Comparison of ENCODE assay signal across 13 cellular contexts in the genomic region with DNA sequence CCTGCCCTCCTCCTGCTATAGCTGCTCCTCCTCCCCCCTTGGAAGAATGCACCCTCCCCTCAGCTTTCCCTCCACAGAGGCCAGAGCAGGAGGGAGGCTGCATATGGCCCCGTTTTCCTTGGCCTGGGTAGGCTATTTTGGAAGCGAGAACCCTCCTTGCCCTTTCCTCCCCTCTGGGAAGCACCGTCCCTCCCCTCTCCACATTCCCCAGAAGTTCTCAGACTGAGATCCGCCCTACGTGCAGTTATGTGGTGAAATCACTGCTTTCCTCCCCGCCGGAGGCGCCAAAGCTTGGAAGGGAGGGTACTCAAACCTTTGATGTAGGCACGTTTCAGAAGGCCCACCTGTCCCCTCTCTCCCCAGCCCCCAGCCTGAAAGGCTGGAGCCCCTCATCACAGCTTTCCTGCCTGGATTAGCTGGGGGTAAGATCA. TPM values are rescaled to one million over a fixed set of nuclear protein-coding genes. Genes with fewer than 3 reads are reported as not detected.
DNase-seq lines count a peak whose midpoint lies in the region; ATAC-seq and TF ChIP-seq lines count a peak whose summit lies in the region.
"Had no signal": no experiment of that assay in that cellular context is flagged by ENCODE, and none has a peak within 500 bp of the region (broad histone marks: within the 10 kb centered on the region; RNA-seq: fewer than 3 reads in every experiment).

No MANE protein-coding gene starts in this region.

- H3K27ac ChIP-seq in left ventricle myocardium inferior (replicated peaks) = peak overlapping the region; percentile 69
- no peak overlapping the region for H3K27ac ChIP-seq in prostate gland
- H3K27ac ChIP-seq: A549 had no signal

- TF ChIP-seq CTCF in WTC11 (IDR thresholded peaks at IDR 0.05) = no peak
- TF ChIP-seq CTCF in left ventricle myocardium inferior (IDR thresholded peaks at IDR 0.05; ENCODE audit: borderline replicate concordance) = no peak
- no peak for TF ChIP-seq CTCF in prostate gland (IDR thresholded peaks at IDR 0.05)

- TF ChIP-seq POLR2A in prostate gland (IDR thresholded peaks at IDR 0.05) = no peak

- H3K9me3 ChIP-seq in left ventricle myocardium inferior (replicated peaks) (no peaks in the 10 kb centered on the region), prostate gland (no peaks in the 10 kb centered on the region)
- H3K9me3 ChIP-seq: A549 had no signal

- H3K4me1 ChIP-seq in left ventricle myocardium inferior (peaks cover 13% of the 10 kb centered on the region), prostate gland (replicated peaks) (no peaks in the 10 kb centered on the region)
- H3K4me1 ChIP-seq: A549 had no signal

- H3K4me3 Mint-ChIP-seq in WTC11 = no peak overlapping the region; the same call in 1 of the 2 replicates
- no peak overlapping the region for H3K4me3 Mint-ChIP-seq in T-helper 2 cell treated with Interferon-gamma antibody and Interleukin-4, amounts not matched to agents 5 μg/mL and 100 μg/mL, for 36 hours
- H3K4me3 Mint-ChIP-seq: stimulated activated naive CD8-positive, alpha-beta T cell treated with anti-CD3 and anti-CD28 coated beads, Interleukin-15, amount 100 ng/mL, for 72 hours had no signal

- CTCF ChIA-PET in WTC11 (lab: Charles Lee) = interaction anchor here (1.0 to 1.8 kb wide), 5 partner anchors 18 to 75 kb away, joined by 3 to 7 read pairs (median 5); no protein-coding TSS in a partner anchor

- 43% methylated on average over 9 of the region's 9 CpGs for WGBS in prostate gland

- no peaks in the 10 kb centered on the region for H3K9me3 Mint-ChIP-seq in WTC11
- H3K9me3 Mint-ChIP-seq in T-helper 2 cell treated with Interferon-gamma antibody and Interleukin-4, amounts not matched to agents 5 μg/mL and 100 μg/mL, for 36 hours = no peaks in the 10 kb centered on the region
- H3K9me3 Mint-ChIP-seq: stimulated activated naive CD8-positive, alpha-beta T cell treated with anti-CD3 and anti-CD28 coated beads, Interleukin-15, amount 100 ng/mL, for 72 hours had no signal

- POLR2A ChIA-PET in WTC11 (lab: Charles Lee) = no interaction called here

- peaks cover 14% of the 10 kb centered on the region for H3K4me1 Mint-ChIP-seq in WTC11
- no peaks in the 10 kb centered on the region for H3K4me1 Mint-ChIP-seq in T-helper 2 cell treated with Interferon-gamma antibody and Interleukin-4, amounts not matched to agents 5 μg/mL and 100 μg/mL, for 36 hours (ENCODE audit: low read depth)
- H3K4me1 Mint-ChIP-seq: stimulated activated naive CD8-positive, alpha-beta T cell treated with anti-CD3 and anti-CD28 coated beads, Interleukin-15, amount 100 ng/mL, for 72 hours had no signal

- H3K36me3 Mint-ChIP-seq in WTC11 = no peaks in the 10 kb centered on the region
- H3K36me3 Mint-ChIP-seq in T-helper 2 cell treated with Interferon-gamma antibody and Interleukin-4, amounts not matched to agents 5 μg/mL and 100 μg/mL, for 36 hours (ENCODE audit: low read depth) = no peaks in the 10 kb centered on the region

- H3K27me3 ChIP-seq in left ventricle myocardium inferior (ENCODE audit: low read depth) (peaks cover 89% of the 10 kb centered on the region), prostate gland (replicated peaks; ENCODE audit: insufficient read depth) (no peaks in the 10 kb centered on the region)

- ATAC-seq in WTC11 (peak; percentile 59), HG03460 (IDR thresholded peaks at IDR 0.05; ENCODE audit: unreplicated experiment) (no peak)
- ATAC-seq: A549; stimulated activated naive CD8-positive, alpha-beta T cell treated with anti-CD3 and anti-CD28 coated beads, Interleukin-15, amount 100 ng/mL, for 72 hours had no signal

- H3K4me3 ChIP-seq in left ventricle myocardium inferior (no peak overlapping the region), prostate gland (no peak overlapping the region)
- H3K4me3 ChIP-seq: A549 had no signal

- DNase-seq in AG08395 (ENCODE audit: low spot score) = peak; percentile 65
- no peak for DNase-seq in WTC11 (ENCODE audit: low spot score)
- peak; percentile 27 for DNase-seq in left ventricle myocardium inferior
- peak; percentile 86 for DNase-seq in posterior vena cava (ENCODE audit: low spot score)
- no peak for DNase-seq in T-helper 2 cell treated with Interferon-gamma antibody and Interleukin-4, amounts not matched to agents 5 μg/mL and 100 μg/mL, for 36 hours (ENCODE audit: low spot score)
- DNase-seq in prostate gland (ENCODE audit: low spot score) = no peak
- no peak for DNase-seq in NCI-H2029 treated with DMSO at 0.1 percent for 48 hours (lab: John Stamatoyannopoulos, UW)
- DNase-seq: DMS79; NCI-H2171 treated with DMSO at 0.1 percent for 48 hours; stimulated activated CD4-positive, alpha-beta T cell treated with anti-CD3 and anti-CD28 coated beads, Interleukin-4, amount 100 ng/mL, for 1 hour; stimulated activated naive CD8-positive, alpha-beta T cell treated with anti-CD3 and anti-CD28 coated beads, Interleukin-15, amount 100 ng/mL, for 72 hours had no signal

- H3K27ac Mint-ChIP-seq in WTC11 = no peak overlapping the region
- no peak overlapping the region for H3K27ac Mint-ChIP-seq in T-helper 2 cell treated with Interferon-gamma antibody and Interleukin-4, amounts not matched to agents 5 μg/mL and 100 μg/mL, for 36 hours
- H3K27ac Mint-ChIP-seq: stimulated activated naive CD8-positive, alpha-beta T cell treated with anti-CD3 and anti-CD28 coated beads, Interleukin-15, amount 100 ng/mL, for 72 hours had no signal

- intact Hi-C loops in left ventricle myocardium inferior (cut with micrococcal nuclease) = no loop called here
- intact Hi-C loops in posterior vena cava (cut with DNase I) = loop anchor here (5.0 to 10.0 kb wide), 3 partner anchors 56 to 109 kb away; a partner anchor contains a TSS
- intact Hi-C loops in prostate gland (cut with DNase I) = no loop called here

- H3K27me3 Mint-ChIP-seq in WTC11 (ENCODE audit: low read depth) = peaks cover 90% of the 10 kb centered on the region
- peaks cover 47% of the 10 kb centered on the region for H3K27me3 Mint-ChIP-seq in T-helper 2 cell treated with Interferon-gamma antibody and Interleukin-4, amounts not matched to agents 5 μg/mL and 100 μg/mL, for 36 hours (ENCODE audit: low read depth)

- H3K36me3 ChIP-seq in left ventricle myocardium inferior (no peaks in the 10 kb centered on the region), prostate gland (no peaks in the 10 kb centered on the region)

TF ChIP-seq in WTC11, 78 proteins besides CTCF, POLR2A, EP300 and RAD21 (continues in another document):
- TF ChIP-seq JAZF1 (CRISPR knock-in tag; IDR thresholded peaks at IDR 0.05) (no peak), ZNF671 (CRISPR knock-in tag; IDR thresholded peaks at IDR 0.05) (no peak), TEAD4 (CRISPR knock-in tag; IDR thresholded peaks at IDR 0.05) (no peak), IRF2 (CRISPR knock-in tag; IDR thresholded peaks at IDR 0.05; ENCODE audit: borderline replicate concordance, low read depth) (no peak)
- TF ChIP-seq, protein P1, sequence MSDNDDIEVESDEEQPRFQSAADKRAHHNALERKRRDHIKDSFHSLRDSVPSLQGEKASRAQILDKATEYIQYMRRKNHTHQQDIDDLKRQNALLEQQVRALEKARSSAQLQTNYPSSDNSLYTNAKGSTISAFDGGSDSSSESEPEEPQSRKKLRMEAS (CRISPR knock-in tag; IDR thresholded peaks at IDR 0.05) = no peak
- TF ChIP-seq, protein P2, sequence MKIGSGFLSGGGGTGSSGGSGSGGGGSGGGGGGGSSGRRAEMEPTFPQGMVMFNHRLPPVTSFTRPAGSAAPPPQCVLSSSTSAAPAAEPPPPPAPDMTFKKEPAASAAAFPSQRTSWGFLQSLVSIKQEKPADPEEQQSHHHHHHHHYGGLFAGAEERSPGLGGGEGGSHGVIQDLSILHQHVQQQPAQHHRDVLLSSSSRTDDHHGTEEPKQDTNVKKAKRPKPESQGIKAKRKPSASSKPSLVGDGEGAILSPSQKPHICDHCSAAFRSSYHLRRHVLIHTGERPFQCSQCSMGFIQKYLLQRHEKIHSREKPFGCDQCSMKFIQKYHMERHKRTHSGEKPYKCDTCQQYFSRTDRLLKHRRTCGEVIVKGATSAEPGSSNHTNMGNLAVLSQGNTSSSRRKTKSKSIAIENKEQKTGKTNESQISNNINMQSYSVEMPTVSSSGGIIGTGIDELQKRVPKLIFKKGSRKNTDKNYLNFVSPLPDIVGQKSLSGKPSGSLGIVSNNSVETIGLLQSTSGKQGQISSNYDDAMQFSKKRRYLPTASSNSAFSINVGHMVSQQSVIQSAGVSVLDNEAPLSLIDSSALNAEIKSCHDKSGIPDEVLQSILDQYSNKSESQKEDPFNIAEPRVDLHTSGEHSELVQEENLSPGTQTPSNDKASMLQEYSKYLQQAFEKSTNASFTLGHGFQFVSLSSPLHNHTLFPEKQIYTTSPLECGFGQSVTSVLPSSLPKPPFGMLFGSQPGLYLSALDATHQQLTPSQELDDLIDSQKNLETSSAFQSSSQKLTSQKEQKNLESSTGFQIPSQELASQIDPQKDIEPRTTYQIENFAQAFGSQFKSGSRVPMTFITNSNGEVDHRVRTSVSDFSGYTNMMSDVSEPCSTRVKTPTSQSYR (CRISPR knock-in tag; IDR thresholded peaks at IDR 0.05) = no peak
- TF ChIP-seq, protein P3, sequence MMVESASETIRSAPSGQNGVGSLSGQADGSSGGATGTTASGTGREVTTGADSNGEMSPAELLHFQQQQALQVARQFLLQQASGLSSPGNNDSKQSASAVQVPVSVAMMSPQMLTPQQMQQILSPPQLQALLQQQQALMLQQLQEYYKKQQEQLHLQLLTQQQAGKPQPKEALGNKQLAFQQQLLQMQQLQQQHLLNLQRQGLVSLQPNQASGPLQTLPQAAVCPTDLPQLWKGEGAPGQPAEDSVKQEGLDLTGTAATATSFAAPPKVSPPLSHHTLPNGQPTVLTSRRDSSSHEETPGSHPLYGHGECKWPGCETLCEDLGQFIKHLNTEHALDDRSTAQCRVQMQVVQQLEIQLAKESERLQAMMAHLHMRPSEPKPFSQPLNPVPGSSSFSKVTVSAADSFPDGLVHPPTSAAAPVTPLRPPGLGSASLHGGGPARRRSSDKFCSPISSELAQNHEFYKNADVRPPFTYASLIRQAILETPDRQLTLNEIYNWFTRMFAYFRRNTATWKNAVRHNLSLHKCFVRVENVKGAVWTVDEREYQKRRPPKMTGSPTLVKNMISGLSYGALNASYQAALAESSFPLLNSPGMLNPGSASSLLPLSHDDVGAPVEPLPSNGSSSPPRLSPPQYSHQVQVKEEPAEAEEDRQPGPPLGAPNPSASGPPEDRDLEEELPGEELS (CRISPR knock-in tag; IDR thresholded peaks at IDR 0.05) = no peak
- TF ChIP-seq, protein P4, sequence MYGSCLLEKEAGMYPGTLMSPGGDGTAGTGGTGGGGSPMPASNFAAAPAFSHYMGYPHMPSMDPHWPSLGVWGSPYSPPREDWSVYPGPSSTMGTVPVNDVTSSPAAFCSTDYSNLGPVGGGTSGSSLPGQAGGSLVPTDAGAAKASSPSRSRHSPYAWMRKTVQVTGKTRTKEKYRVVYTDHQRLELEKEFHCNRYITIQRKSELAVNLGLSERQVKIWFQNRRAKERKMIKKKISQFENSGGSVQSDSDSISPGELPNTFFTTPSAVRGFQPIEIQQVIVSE (CRISPR knock-in tag; IDR thresholded peaks at IDR 0.05; ENCODE audit: borderline replicate concordance) = no peak

RNA-seq across cellular contexts. Expression of a gene that starts 47.8 kb away (rescaled TPM):
- total RNA-seq in WTC11 (2021) = 19.2 to 27.5 TPM (median 26.3 TPM) in 3 replicates
- total RNA-seq in left ventricle myocardium inferior = 16.2 TPM
- total RNA-seq in posterior vena cava = 10 to 100 TPM; 21.2 to 25.7 TPM
- total RNA-seq in prostate gland = 10 to 100 TPM; 51.7 to 54.9 TPM

Comparison
In these comparisons a context has a peak if more than half of its experiments do, and no peak if none do; other contexts are left out.
1. DNase-seq: peak in AG08395 (single experiment), left ventricle myocardium inferior (single experiment) and posterior vena cava (single experiment); none in WTC11 (single experiment), T-helper 2 cell treated with Interferon-gamma antibody and Interleukin-4, amounts not matched to agents 5 μg/mL and 100 μg/mL, for 36 hours (single experiment), prostate gland (single experiment) and NCI-H2029 treated with DMSO at 0.1 percent for 48 hours (single experiment).
2. intact Hi-C loops: an anchor here in posterior vena cava (5.0 to 10.0 kb wide); none called in left ventricle myocardium inferior and prostate gland.